ENCODE assay signal across 8 cellular contexts in the genomic region with DNA sequence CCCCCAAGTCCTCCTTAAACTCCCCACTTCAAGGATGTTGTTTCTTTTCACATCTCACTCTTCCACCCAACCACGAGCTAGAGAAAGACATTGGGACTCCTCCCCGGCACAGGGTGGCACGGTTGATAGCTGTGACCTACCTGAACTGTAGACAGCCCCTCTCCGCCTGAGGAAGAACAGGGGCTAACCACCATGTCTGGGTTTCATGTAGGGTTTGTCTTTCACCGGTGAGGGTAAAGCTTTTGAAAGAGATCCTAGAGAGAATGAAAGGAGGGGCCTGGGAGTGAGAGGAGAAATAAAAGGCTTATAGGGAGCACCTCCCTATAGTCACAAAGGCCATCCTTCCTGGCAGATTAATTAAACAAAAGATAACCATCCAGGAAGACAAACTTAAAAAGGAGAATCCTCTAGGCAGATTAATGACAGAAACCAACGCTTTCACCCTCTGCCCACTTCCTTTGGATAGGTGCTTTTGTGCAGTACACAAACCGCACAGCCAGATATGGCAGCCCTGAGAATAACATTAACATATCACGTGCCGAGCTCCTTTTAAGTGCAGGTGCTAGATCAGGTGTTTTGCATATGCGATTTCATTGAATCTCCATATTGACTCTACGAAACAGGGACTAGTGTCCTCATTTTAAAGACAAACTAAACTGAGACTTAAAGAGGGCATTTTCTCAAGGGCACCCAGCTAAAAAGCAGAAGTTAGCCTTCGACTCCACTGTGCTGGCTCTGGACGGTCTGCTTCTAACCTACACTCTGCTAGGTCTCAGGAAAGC.
A peak's percentile ranks its signal among the peaks of the same experiment; 100 is the strongest.
DNase-seq lines count a peak whose midpoint lies in the region; ATAC-seq and TF ChIP-seq lines count a peak whose summit lies in the region.

No MANE protein-coding gene starts in this region.

- no peaks in the 10 kb centered on the region for H3K27me3 ChIP-seq in OCI-LY3 (ENCODE audit: low read depth, low read length)

- H3K36me3 ChIP-seq in OCI-LY3 (replicated peaks; ENCODE audit: low read depth, low read length) = peaks cover 11% of the 10 kb centered on the region

- ATAC-seq in GM19025 (IDR thresholded peaks at IDR 0.05; ENCODE audit: low read depth, unreplicated experiment) (peak; percentile 63), HG03135 (IDR thresholded peaks at IDR 0.05; ENCODE audit: unreplicated experiment) (peak; percentile 64)

- intact Hi-C loops in dendritic cell treated with granulocyte-macrophage colony-stimulating factor and Interleukin-4, amounts not matched to agents 40 ng/mL and 50 ng/mL, for 4 days (cut with micrococcal nuclease) = no loop called here

- peaks cover 8% of the 10 kb centered on the region; the same call in 1 of the 2 replicates for H3K79me2 ChIP-seq in OCI-LY3 (ENCODE audit: low read length)

- H3K4me3 Mint-ChIP-seq in dendritic cell treated with granulocyte-macrophage colony-stimulating factor and Interleukin-4, amounts not matched to agents 40 ng/mL and 50 ng/mL, for 4 days = no peak overlapping the region

- H3K4me3 ChIP-seq in OCI-LY3 (ENCODE audit: low read length) = peak overlapping the region; percentile 72

- H3K9me3 Mint-ChIP-seq in dendritic cell treated with granulocyte-macrophage colony-stimulating factor and Interleukin-4, amounts not matched to agents 40 ng/mL and 50 ng/mL, for 4 days = no peaks in the 10 kb centered on the region

- H3K9me3 ChIP-seq in OCI-LY3 (ENCODE audit: insufficient read depth, low read length) = no peaks in the 10 kb centered on the region

- H3K9ac ChIP-seq in OCI-LY3 (ENCODE audit: low read length) = peak overlapping the region; percentile 97

- peak overlapping the region; percentile 34 for H3K27ac ChIP-seq in C4-2B
- peak overlapping the region; percentile 99 for H3K27ac ChIP-seq in OCI-LY3 (ENCODE audit: low read length)
- no peak overlapping the region for H3K27ac ChIP-seq in substantia nigra (ENCODE audit: low read depth, low read length, poor library complexity, severe bottlenecking)

- DNase-seq in GM19240 (ENCODE audit: insufficient read length, low spot score) (no peak), EL (no peak), substantia nigra (lab: John Stamatoyannopoulos, UW) (no peak)

- H2AFZ ChIP-seq in OCI-LY3 (ENCODE audit: low read depth, low read length) = no peak overlapping the region

- H3K27me3 Mint-ChIP-seq in dendritic cell treated with granulocyte-macrophage colony-stimulating factor and Interleukin-4, amounts not matched to agents 40 ng/mL and 50 ng/mL, for 4 days = peaks cover 7% of the 10 kb centered on the region

- H3K36me3 Mint-ChIP-seq in dendritic cell treated with granulocyte-macrophage colony-stimulating factor and Interleukin-4, amounts not matched to agents 40 ng/mL and 50 ng/mL, for 4 days (ENCODE audit: low read depth) = no peaks in the 10 kb centered on the region

- TF ChIP-seq CTCF in C4-2B (conservative IDR thresholded peaks at IDR 0.05) = no peak
- no peak for TF ChIP-seq CTCF in OCI-LY3 (IDR thresholded peaks at IDR 0.05; ENCODE audit: low read depth, low read length)

- H3K4me2 ChIP-seq in OCI-LY3 (ENCODE audit: low read length) = peak overlapping the region; percentile 90

- peaks cover 23% of the 10 kb centered on the region for H3K4me1 Mint-ChIP-seq in dendritic cell treated with granulocyte-macrophage colony-stimulating factor and Interleukin-4, amounts not matched to agents 40 ng/mL and 50 ng/mL, for 4 days (ENCODE audit: low read depth)

- peak overlapping the region; percentile 26 for H3K27ac Mint-ChIP-seq in dendritic cell treated with granulocyte-macrophage colony-stimulating factor and Interleukin-4, amounts not matched to agents 40 ng/mL and 50 ng/mL, for 4 days

- H4K20me1 ChIP-seq in OCI-LY3 (ENCODE audit: insufficient read depth, low read length) = no peaks in the 10 kb centered on the region

- peaks cover 83% of the 10 kb centered on the region for H3K4me1 ChIP-seq in OCI-LY3 (ENCODE audit: low read length)
